14 cellular contexts compared by ENCODE assay signal in genomic region chr14:38079886-38080285, GRCh38.
"Had no signal": no experiment of that assay in that cellular context is flagged by ENCODE, and none has a peak within 500 bp of the region (broad histone marks: within the 10 kb centered on the region; RNA-seq: fewer than 3 reads in every experiment).

No MANE protein-coding gene starts in this region.

- H3K36me3 ChIP-seq: left ventricle myocardium inferior, neural progenitor cell, ovary, right lobe of liver, stomach, upper lobe of left lung had no signal

- DNase-seq: activated CD4-positive, alpha-beta T cell treated with anti-CD3 and anti-CD28 coated beads for 1 hour; activated CD4-positive, alpha-beta T cell treated with anti-CD3 and anti-CD28 coated beads, Interleukin-2, amount 50 U/mL, for 48 hours; activated naive CD4-positive, alpha-beta T cell treated with anti-CD3 and anti-CD28 coated beads, Interleukin-2, amount 10 ng/mL, durations not matched to agents 7 days and 5 days; activated T-cell treated with anti-CD3 and anti-CD28 coated beads, Interleukin-2, amount 50 U/mL, for 24 hours; dermis blood vessel endothelial cell; islet precursor cell; left ventricle myocardium inferior; ovary; right lobe of liver; stomach; testis; upper lobe of left lung had no signal

- H3K27me3 ChIP-seq: neural progenitor cell, ovary, right lobe of liver, stomach, testis, upper lobe of left lung had no signal

- H3K4me1 ChIP-seq: left ventricle myocardium inferior, testis had no signal

- H3K9me3 ChIP-seq: ovary, right lobe of liver, testis, upper lobe of left lung had no signal

- H3K4me3 Mint-ChIP-seq: activated T-cell treated with anti-CD3 and anti-CD28 coated beads, Interleukin-2, amount 50 U/mL, for 24 hours; neural progenitor cell had no signal

- H3K27me3 Mint-ChIP-seq: activated naive CD4-positive, alpha-beta T cell treated with anti-CD3 and anti-CD28 coated beads, Interleukin-2, amount 10 ng/mL, durations not matched to agents 7 days and 5 days; activated T-cell treated with anti-CD3 and anti-CD28 coated beads, Interleukin-2, amount 50 U/mL, for 24 hours had no signal

- H3K27ac ChIP-seq: left ventricle myocardium inferior, neural progenitor cell, ovary, right lobe of liver, testis, upper lobe of left lung had no signal

- H3K36me3 Mint-ChIP-seq: neural progenitor cell had no signal

- H3K27ac Mint-ChIP-seq: activated T-cell treated with anti-CD3 and anti-CD28 coated beads, Interleukin-2, amount 50 U/mL, for 24 hours; neural progenitor cell had no signal

- H3K4me3 ChIP-seq: left ventricle myocardium inferior, neural progenitor cell, ovary, right lobe of liver, smooth muscle cell, stomach, testis, upper lobe of left lung had no signal

- H3K4me1 Mint-ChIP-seq: neural progenitor cell had no signal
